ENCODE assay signal across 1 cellular context in genomic region chr5:14702238-14702839, GRCh38.
TF ChIP-seq lines count a peak whose summit lies in the region.

No MANE protein-coding gene starts in this region.

TF ChIP-seq in H1, 55 proteins besides CTCF, POLR2A, EP300 and RAD21:
- TF ChIP-seq USF2 (IDR thresholded peaks at IDR 0.05; ENCODE audit: low read length): no peak
- TF ChIP-seq CHD2 (IDR thresholded peaks at IDR 0.05; ENCODE audit: low read length): no peak
- no peak for TF ChIP-seq ATF2 (IDR thresholded peaks at IDR 0.05; ENCODE audit: low read length)
- no peak for TF ChIP-seq SRF (IDR thresholded peaks at IDR 0.05; ENCODE audit: low read depth, low read length)
- TF ChIP-seq NRF1 (IDR thresholded peaks at IDR 0.05; ENCODE audit: low read depth, low read length): no peak
- TF ChIP-seq KDM5A (IDR thresholded peaks at IDR 0.05; ENCODE audit: low read length): no peak
TF ChIP-seq in H1: peak in this region for 0.
